ENCODE assay signal across 9 cellular contexts in genomic region chr12:12474471-12474928, GRCh38.
A peak's percentile ranks its signal among the peaks of the same experiment; 100 is the strongest.
DNase-seq lines count a peak whose midpoint lies in the region; ATAC-seq and TF ChIP-seq lines count a peak whose summit lies in the region.
"Had no signal": no experiment of that assay in that cellular context is flagged by ENCODE, and none has a peak within 500 bp of the region (broad histone marks: within the 10 kb centered on the region; RNA-seq: fewer than 3 reads in every experiment).

No MANE protein-coding gene starts in this region.

- no peak for TF ChIP-seq CTCF in dorsolateral prefrontal cortex (IDR thresholded peaks at IDR 0.05 in 54 of 56, conservative IDR thresholded peaks at IDR 0.05 in 2 of 56; ENCODE audit: low read depth in 1 of 56, partially characterized antibody in 56 of 56)
- no peak for TF ChIP-seq CTCF in gastrocnemius medialis (IDR thresholded peaks at IDR 0.05 in 4 of 5, conservative IDR thresholded peaks at IDR 0.05 in 1 of 5)

- DNase-seq in CD8-positive, alpha-beta memory T cell = no peak
- no peak for DNase-seq in T-helper 2 cell treated with Interferon-gamma antibody and Interleukin-4, amounts not matched to agents 5 μg/mL and 100 μg/mL, for 36 hours (ENCODE audit: low spot score)
- DNase-seq in dorsolateral prefrontal cortex = no peak
- DNase-seq in EL = no peak
- no peak for DNase-seq in iPS-NIHi11 (ENCODE audit: low spot score)
- DNase-seq in gastrocnemius medialis = no peak

- H3K4me1 Mint-ChIP-seq in CD8-positive, alpha-beta memory T cell = peaks cover 43 to 71% (median 54%) of the 10 kb centered on the region in 3 donors
- H3K4me1 Mint-ChIP-seq in T-helper 2 cell treated with Interferon-gamma antibody and Interleukin-4, amounts not matched to agents 5 μg/mL and 100 μg/mL, for 36 hours (ENCODE audit: low read depth) = peaks cover 64% of the 10 kb centered on the region

- H3K36me3 ChIP-seq in CD8-positive, alpha-beta memory T cell (ENCODE audit: insufficient read depth, low read length) = peaks cover 11% of the 10 kb centered on the region
- peaks cover 0 to 14% of the 10 kb centered on the region in 2 donors for H3K36me3 ChIP-seq in gastrocnemius medialis

- POLR2A ChIA-PET in CD8-positive, alpha-beta memory T cell (lab: Charles Lee) = interaction anchor here (0.8 to 3.2 kb wide), 6 partner anchors 9 to 95 kb away, joined by 3 to 13 read pairs (median 5); no protein-coding TSS in a partner anchor

- no peak for TF ChIP-seq POLR2A in gastrocnemius medialis (IDR thresholded peaks at IDR 0.05)

- peak; percentile 24 for ATAC-seq in GM21528 (IDR thresholded peaks at IDR 0.05; ENCODE audit: low FRiP score, unreplicated experiment)
- no peak for ATAC-seq in HG03196 (IDR thresholded peaks at IDR 0.05; ENCODE audit: unreplicated experiment)
- no peak for ATAC-seq in gastrocnemius medialis

- H3K36me3 Mint-ChIP-seq in CD8-positive, alpha-beta memory T cell = peaks cover 27 to 77% (median 29%) of the 10 kb centered on the region in 3 donors
- H3K36me3 Mint-ChIP-seq in T-helper 2 cell treated with Interferon-gamma antibody and Interleukin-4, amounts not matched to agents 5 μg/mL and 100 μg/mL, for 36 hours (ENCODE audit: low read depth) = peaks cover 69% of the 10 kb centered on the region

- peak overlapping the region; percentile 5 for H3K4me3 ChIP-seq in CD8-positive, alpha-beta memory T cell (ENCODE audit: low read length)
- H3K4me3 ChIP-seq in dorsolateral prefrontal cortex (no peak overlapping the region), gastrocnemius medialis (no peak overlapping the region)
- H3K4me3 ChIP-seq: cardiac muscle cell had no signal

- intact Hi-C loops in dorsolateral prefrontal cortex (cut with DNase I) (loop anchor here (5.0 to 10.0 kb wide), 2 partner anchors 37 to 100 kb away; no protein-coding TSS in a partner anchor), gastrocnemius medialis (cut with DNase I; ENCODE audit: low total_unique reads) (no loop called here)

- peak overlapping the region; percentile 71 for H3K27ac ChIP-seq in CD8-positive, alpha-beta memory T cell (ENCODE audit: low read depth, low read length)
- H3K27ac ChIP-seq in dorsolateral prefrontal cortex (peak overlapping the region in 54 of 59 donors; percentile 3 to 95 (median 87)), gastrocnemius medialis (peak overlapping the region in 2 of 4 donors; percentile 42 to 48)
- H3K27ac ChIP-seq: cardiac muscle cell had no signal

- peak overlapping the region; percentile 23 to 82 (median 75) for H3K4me3 Mint-ChIP-seq in CD8-positive, alpha-beta memory T cell
- H3K4me3 Mint-ChIP-seq in T-helper 2 cell treated with Interferon-gamma antibody and Interleukin-4, amounts not matched to agents 5 μg/mL and 100 μg/mL, for 36 hours = peak overlapping the region; percentile 71

- peak overlapping the region; percentile 88 to 99 (median 95) for H3K27ac Mint-ChIP-seq in CD8-positive, alpha-beta memory T cell
- peak overlapping the region; percentile 95 for H3K27ac Mint-ChIP-seq in T-helper 2 cell treated with Interferon-gamma antibody and Interleukin-4, amounts not matched to agents 5 μg/mL and 100 μg/mL, for 36 hours

- no peaks in the 10 kb centered on the region for H3K27me3 Mint-ChIP-seq in CD8-positive, alpha-beta memory T cell
- H3K27me3 Mint-ChIP-seq in T-helper 2 cell treated with Interferon-gamma antibody and Interleukin-4, amounts not matched to agents 5 μg/mL and 100 μg/mL, for 36 hours (ENCODE audit: low read depth) = no peaks in the 10 kb centered on the region

- no peaks in the 10 kb centered on the region for H3K27me3 ChIP-seq in CD8-positive, alpha-beta memory T cell (ENCODE audit: insufficient read depth, low read length, poor library complexity, severe bottlenecking)
- no peaks in the 10 kb centered on the region for H3K27me3 ChIP-seq in dorsolateral prefrontal cortex
- no peaks in the 10 kb centered on the region for H3K27me3 ChIP-seq in gastrocnemius medialis
- H3K27me3 ChIP-seq: cardiac muscle cell had no signal

- no peaks in the 10 kb centered on the region for H3K9me3 ChIP-seq in CD8-positive, alpha-beta memory T cell (ENCODE audit: low read length)
- H3K9me3 ChIP-seq in gastrocnemius medialis = no peaks in the 10 kb centered on the region

- in situ Hi-C loops in gastrocnemius medialis (cut with MboI; ENCODE audit: low sequenced_read_pairs in 4 of 4) = no loop called here

- peaks cover 0 to 2% (median 0%) of the 10 kb centered on the region in 5 donors for H3K9me3 Mint-ChIP-seq in CD8-positive, alpha-beta memory T cell
- H3K9me3 Mint-ChIP-seq in T-helper 2 cell treated with Interferon-gamma antibody and Interleukin-4, amounts not matched to agents 5 μg/mL and 100 μg/mL, for 36 hours = no peaks in the 10 kb centered on the region

- CTCF ChIA-PET in CD8-positive, alpha-beta memory T cell (lab: Charles Lee) = interaction anchor here (0.7 to 4.5 kb wide), 14 partner anchors 9 to 262 kb away, joined by 3 to 24 read pairs (median 4); partner anchors contain the start of genes BORCS5 and DUSP16

- peaks cover 23% of the 10 kb centered on the region for H3K4me1 ChIP-seq in CD8-positive, alpha-beta memory T cell (ENCODE audit: insufficient read depth, low read length)
- H3K4me1 ChIP-seq in gastrocnemius medialis = peaks cover 0 to 4% of the 10 kb centered on the region in 2 donors
